6 cellular contexts compared by ENCODE assay signal in genomic region chr17:8161289-8162231, GRCh38. TPM values are rescaled to one million over a fixed set of nuclear protein-coding genes. Genes with fewer than 3 reads are reported as not detected.
DNase-seq lines count a peak whose midpoint lies in the region; ATAC-seq and TF ChIP-seq lines count a peak whose summit lies in the region.

No MANE protein-coding gene starts in this region.

- ATAC-seq in activated CD8-positive, alpha-beta T cell treated with anti-CD3 and anti-CD28 coated beads, Interleukin-2, amount 10 ng/mL, durations not matched to agents 7 days and 5 days, result no peak
- ATAC-seq in right lobe of liver (no peak), HG03432 (IDR thresholded peaks at IDR 0.05; ENCODE audit: unreplicated experiment) (no peak)

- peak overlapping the region; percentile 93 for H3K27ac Mint-ChIP-seq in activated CD8-positive, alpha-beta T cell treated with anti-CD3 and anti-CD28 coated beads, Interleukin-2, amount 10 ng/mL, durations not matched to agents 7 days and 5 days

- TF ChIP-seq CTCF in C4-2B (conservative IDR thresholded peaks at IDR 0.05), result no peak
- TF ChIP-seq CTCF in right lobe of liver (IDR thresholded peaks at IDR 0.05), result no peak

- CTCF ChIA-PET in activated CD8-positive, alpha-beta T cell treated with anti-CD3 and anti-CD28 coated beads, Interleukin-2, amount 10 ng/mL, durations not matched to agents 7 days and 5 days (lab: Charles Lee), result interaction anchor here (0.7 to 14.0 kb wide), 6 partner anchors 23 to 216 kb away, joined by 3 to 165 read pairs (median 6); partner anchors contain the start of gene ALOXE3

- no peaks in the 10 kb centered on the region for H3K27me3 Mint-ChIP-seq in activated CD8-positive, alpha-beta T cell treated with anti-CD3 and anti-CD28 coated beads, Interleukin-2, amount 10 ng/mL, durations not matched to agents 7 days and 5 days (ENCODE audit: low read depth)

- peaks cover 0 to 14% (median 0%) of the 10 kb centered on the region in 4 donors for H3K36me3 ChIP-seq in right lobe of liver

- peak overlapping the region; percentile 99 for H3K27ac ChIP-seq in C4-2B
- H3K27ac ChIP-seq in right lobe of liver, result peak overlapping the region; percentile 99

- H3K4me1 ChIP-seq in right lobe of liver, result peaks cover 0 to 31% (median 21%) of the 10 kb centered on the region in 4 donors

- POLR2A ChIA-PET in activated CD8-positive, alpha-beta T cell treated with anti-CD3 and anti-CD28 coated beads, Interleukin-2, amount 10 ng/mL, durations not matched to agents 7 days and 5 days (lab: Charles Lee), result interaction anchor here (0.6 to 8.3 kb wide), 8 partner anchors 12 to 59 kb away, joined by 3 to 343 read pairs (median 4); partner anchors contain the start of genes HES7 and TMEM107

- peak overlapping the region; percentile 91 to 97 (median 91) for H3K4me3 ChIP-seq in right lobe of liver

- H3K9me3 ChIP-seq in right lobe of liver, result no peaks in the 10 kb centered on the region

- peak overlapping the region; percentile 79 for H3K4me3 Mint-ChIP-seq in activated CD8-positive, alpha-beta T cell treated with anti-CD3 and anti-CD28 coated beads, Interleukin-2, amount 10 ng/mL, durations not matched to agents 7 days and 5 days

- H3K27me3 ChIP-seq in right lobe of liver, result no peaks in the 10 kb centered on the region

- no peak for TF ChIP-seq POLR2A in right lobe of liver (IDR thresholded peaks at IDR 0.05)

- peaks cover 35% of the 10 kb centered on the region for H3K36me3 Mint-ChIP-seq in activated CD8-positive, alpha-beta T cell treated with anti-CD3 and anti-CD28 coated beads, Interleukin-2, amount 10 ng/mL, durations not matched to agents 7 days and 5 days (ENCODE audit: low read depth)

- DNase-seq in activated CD8-positive, alpha-beta T cell treated with anti-CD3 and anti-CD28 coated beads, Interleukin-2, amount 10 ng/mL, durations not matched to agents 7 days and 5 days, result no peak
- DNase-seq in right lobe of liver, result peak in 1 of 3 donors; percentile 17
- DNase-seq in EL, result no peak
- DNase-seq in activated naive CD4-positive, alpha-beta T cell (lab: John Stamatoyannopoulos, UW), result no peak

- H3K4me1 Mint-ChIP-seq in activated CD8-positive, alpha-beta T cell treated with anti-CD3 and anti-CD28 coated beads, Interleukin-2, amount 10 ng/mL, durations not matched to agents 7 days and 5 days (ENCODE audit: low read depth), result peaks cover 59% of the 10 kb centered on the region

- H3K9me3 Mint-ChIP-seq in activated CD8-positive, alpha-beta T cell treated with anti-CD3 and anti-CD28 coated beads, Interleukin-2, amount 10 ng/mL, durations not matched to agents 7 days and 5 days (ENCODE audit: insufficient read depth), result no peaks in the 10 kb centered on the region

- WGBS in right lobe of liver (ENCODE audit: insufficient coverage, low coverage, low lambda C conversion rate, missing lambda C conversion rate), result 55% methylated on average over 15 of the region's 19 CpGs

- intact Hi-C loops in right lobe of liver (cut with DNase I), result no loop called here

RNA-seq across cellular contexts. Expression of gene VAMP2, which starts 1.2 kb away (rescaled TPM):
- 10 to 100 TPM; 56.3 to 56.7 TPM for total RNA-seq in activated CD8-positive, alpha-beta T cell treated with anti-CD3 and anti-CD28 coated beads, Interleukin-2, amount 10 ng/mL, durations not matched to agents 7 days and 5 days
- 10 to 100 TPM in 4 of 6 experiments, 1 to 10 TPM in 2; 4.4 to 18.6 (median 13.2) TPM for total RNA-seq in right lobe of liver

RNA-seq across cellular contexts. Expression of gene PER1, which starts 9.4 kb away (rescaled TPM):
- 10 to 100 TPM; 35.0 to 38.1 TPM for total RNA-seq in activated CD8-positive, alpha-beta T cell treated with anti-CD3 and anti-CD28 coated beads, Interleukin-2, amount 10 ng/mL, durations not matched to agents 7 days and 5 days
- total RNA-seq in right lobe of liver, result 100 to 1,000 TPM in 1 of 6 experiments, 10 to 100 TPM in 5; 25.7 to 118 (median 55.2) TPM

RNA-seq across cellular contexts. Expression of gene TMEM107, which starts 14.6 kb away (rescaled TPM):
- 10 to 100 TPM; 39.6 to 44.1 TPM for total RNA-seq in activated CD8-positive, alpha-beta T cell treated with anti-CD3 and anti-CD28 coated beads, Interleukin-2, amount 10 ng/mL, durations not matched to agents 7 days and 5 days
- total RNA-seq in right lobe of liver, result 1 to 10 TPM; 2.3 to 5.0 (median 3.4) TPM

RNA-seq across cellular contexts. Expression of gene BORCS6, which starts 28.4 kb away (rescaled TPM):
- 10 to 100 TPM; 12.7 TPM for total RNA-seq in activated CD8-positive, alpha-beta T cell treated with anti-CD3 and anti-CD28 coated beads, Interleukin-2, amount 10 ng/mL, durations not matched to agents 7 days and 5 days
- 1 to 10 TPM; 3.1 to 5.3 (median 4.2) TPM for total RNA-seq in right lobe of liver

RNA-seq across cellular contexts. Expression of gene HES7, which starts 37.7 kb away (rescaled TPM):
- total RNA-seq in activated CD8-positive, alpha-beta T cell treated with anti-CD3 and anti-CD28 coated beads, Interleukin-2, amount 10 ng/mL, durations not matched to agents 7 days and 5 days, result under 1 TPM in 1 of 2 experiments, not detected in 1; 0.29 TPM
- not detected for total RNA-seq in right lobe of liver

Comparison
In these comparisons a context has a peak if more than half of its experiments do, and no peak if none do; other contexts are left out.
1. RNA of gene TMEM107, which starts 14.6 kb away (total RNA-seq): 39.6 to 44.1 TPM in activated CD8-positive, alpha-beta T cell treated with anti-CD3 and anti-CD28 coated beads, Interleukin-2, amount 10 ng/mL, durations not matched to agents 7 days and 5 days; 2.3 to 5.0 TPM in right lobe of liver; every median in the first group is over 4 times any median in the second.